Comparison of ENCODE assay signal across 7 cellular contexts in genomic region chr11:59216654-59217640, GRCh38. TPM values are rescaled to one million over a fixed set of nuclear protein-coding genes. Genes with fewer than 3 reads are reported as not detected.
DNase-seq lines count a peak whose midpoint lies in the region; ATAC-seq, FAIRE-seq and TF ChIP-seq lines count a peak whose summit lies in the region.

No MANE protein-coding gene starts in this region.

- no peaks in the 10 kb centered on the region for H4K20me1 ChIP-seq in GM23338 (replicated peaks; ENCODE audit: insufficient read depth)

- H3K4me3 ChIP-seq in GM23338 (no peak overlapping the region), small intestine (ENCODE audit: low read depth in 1 of 2, low read length in 2 of 2) (no peak overlapping the region)

- H3K9me3 Mint-ChIP-seq in GM23338: no peaks in the 10 kb centered on the region; the same call in 2 of the 3 replicates

- no peaks in the 10 kb centered on the region for H3K79me2 ChIP-seq in GM23338 (replicated peaks; ENCODE audit: insufficient read depth)

- H3K4me1 ChIP-seq in GM23338 (ENCODE audit: insufficient read depth): no peaks in the 10 kb centered on the region
- H3K4me1 ChIP-seq in small intestine (ENCODE audit: control insufficient read depth in 2 of 2, insufficient read depth in 1 of 2, low read depth in 1 of 2, low read length in 1 of 2): no peaks in the 10 kb centered on the region

- no peaks in the 10 kb centered on the region for H3K9me3 ChIP-seq in small intestine (ENCODE audit: control insufficient read depth, low read depth)

- FAIRE-seq in endometrium (lab: Jason Lieb, UNC) (peak; percentile 59), small intestine (lab: Jason Lieb, UNC) (no peak)

- no peak overlapping the region for H3K4me3 Mint-ChIP-seq in GM23338

- 34 to 46% (median 36%) methylated on average over 9 of the region's 9 CpGs for whole genome bisulfite sequencing in small intestine, 3 donors

- H3K36me3 ChIP-seq in GM23338 (ENCODE audit: insufficient read depth): no peaks in the 10 kb centered on the region
- no peaks in the 10 kb centered on the region for H3K36me3 ChIP-seq in small intestine (ENCODE audit: control insufficient read depth in 2 of 2, insufficient read depth in 2 of 2, low read length in 2 of 2)

- H3K4me2 ChIP-seq in GM23338: no peak overlapping the region

- H3K9me2 ChIP-seq in GM23338 (ENCODE audit: insufficient read depth): peaks cover 12% of the 10 kb centered on the region; the same call in 1 of the 2 replicates

- H3K27me3 Mint-ChIP-seq in GM23338 (ENCODE audit: insufficient read depth, low read depth, poor library complexity): peaks cover 4% of the 10 kb centered on the region

- H3K27ac ChIP-seq in GM23338 (ENCODE audit: low read depth) (no peak overlapping the region), small intestine (ENCODE audit: low read depth in 1 of 2, low read length in 1 of 2) (peak overlapping the region in 1 of 2 donors; percentile 67)

- H3K4me1 Mint-ChIP-seq in GM23338: no peaks in the 10 kb centered on the region

- no peak overlapping the region for H3K27ac Mint-ChIP-seq in GM23338

- DNase-seq in GM23338 (ENCODE audit: low spot score): no peak
- peak; percentile 78 to 82 for DNase-seq in Kasumi-1 (lab: John Stamatoyannopoulos, UW)
- DNase-seq in small intestine: peak; percentile 11
- no peak for DNase-seq in NCI-H2196 treated with DMSO at 0.1 percent for 48 hours (lab: John Stamatoyannopoulos, UW; ENCODE audit: unreplicated experiment)
- DNase-seq in inferior parietal cortex (ENCODE audit: extremely low spot score): no peak

- no peaks in the 10 kb centered on the region for H3K27me3 ChIP-seq in GM23338 (ENCODE audit: insufficient read depth)
- H3K27me3 ChIP-seq in small intestine (ENCODE audit: control insufficient read depth in 2 of 2, insufficient read depth in 2 of 2, low read length in 2 of 2): no peaks in the 10 kb centered on the region

- peak overlapping the region; percentile 32; the same call in 1 of the 2 replicates for H2AFZ ChIP-seq in GM23338

- H3F3A ChIP-seq in GM23338 (replicated peaks; ENCODE audit: low read depth): no peaks in the 10 kb centered on the region

- peak; percentile 91 for ATAC-seq in GM18520 (IDR thresholded peaks at IDR 0.05; ENCODE audit: unreplicated experiment)
- ATAC-seq in GM23338: no peak

- no peaks in the 10 kb centered on the region for H3K36me3 Mint-ChIP-seq in GM23338 (ENCODE audit: low read depth)

- no peak for TF ChIP-seq CTCF in GM23338 (conservative IDR thresholded peaks at IDR 0.05; ENCODE audit: low read depth in 2 of 2)

TF ChIP-seq in GM23338, 12 proteins besides CTCF, POLR2A, EP300 and RAD21:
- TF ChIP-seq ZNF114 (CRISPR knock-in tag; IDR thresholded peaks at IDR 0.05): no peak

RNA-seq across cellular contexts. Expression of gene MPEG1, which starts 4.2 kb away (rescaled TPM):
- total RNA-seq in GM23338 (2014; rRNA removed; shearing (Covaris generic)): not detected in 2 replicates
- polyA plus RNA-seq in GM23338 (2016; fragmentation: Nextera tagmentation; extraction: Ambion mirVana): 0.07 TPM in 1 of 2 replicates, not detected in the other
- polyA plus RNA-seq in small intestine: 1 to 10 TPM; 1.8 to 8.8 (median 6.5) TPM

RNA-seq across cellular contexts. Expression of gene DTX4, which starts 45.0 kb away (rescaled TPM):
- 13.8 and 14.7 TPM in 2 replicates for total RNA-seq in GM23338 (2014; rRNA removed; shearing (Covaris generic))
- 4.2 and 4.3 TPM in 2 replicates for polyA plus RNA-seq in GM23338 (2016; fragmentation: Nextera tagmentation; extraction: Ambion mirVana)
- 10 to 100 TPM; 12.2 to 23.8 (median 21.0) TPM for polyA plus RNA-seq in small intestine

Comparison
In these comparisons a context has a peak if more than half of its experiments do, and no peak if none do; other contexts are left out.
1. DNase-seq: peak in Kasumi-1 (2 of 2) and small intestine (single experiment); none in GM23338 (single experiment), NCI-H2196 treated with DMSO at 0.1 percent for 48 hours (single experiment) and inferior parietal cortex (single experiment).